Comparison of ENCODE assay signal across 10 cellular contexts in the genomic region with DNA sequence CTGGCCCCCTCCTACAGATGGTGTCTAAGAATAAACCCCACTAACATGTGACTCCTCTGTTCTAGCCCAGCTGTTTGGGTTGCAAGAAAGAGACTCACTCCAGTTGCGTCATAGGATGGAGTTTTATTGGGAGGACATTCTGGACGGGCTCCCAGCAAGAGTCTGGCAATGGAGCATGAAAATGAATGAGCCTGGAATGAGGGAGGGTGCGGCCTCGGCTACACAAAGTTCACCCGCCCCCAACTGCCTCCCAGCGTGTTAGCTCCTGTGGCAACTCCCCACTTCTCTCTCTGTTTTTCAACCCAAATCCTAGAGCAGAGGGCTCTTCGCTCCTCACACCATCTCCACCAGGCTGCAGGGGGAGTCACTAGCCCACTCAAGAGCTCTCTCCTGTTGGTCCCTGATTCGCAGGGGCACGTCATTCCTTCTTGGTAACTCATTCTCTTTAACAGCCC. TPM values are rescaled to one million over a fixed set of nuclear protein-coding genes. Genes with fewer than 3 reads are reported as not detected.
DNase-seq lines count a peak whose midpoint lies in the region; TF ChIP-seq lines count a peak whose summit lies in the region.
"Had no signal": no experiment of that assay in that cellular context is flagged by ENCODE, and none has a peak within 500 bp of the region (broad histone marks: within the 10 kb centered on the region; RNA-seq: fewer than 3 reads in every experiment).

No MANE protein-coding gene starts in this region.

- peak overlapping the region; percentile 45 for H3K9ac ChIP-seq in GM23248

- no peaks in the 10 kb centered on the region for H3K27me3 ChIP-seq in GM23248 (replicated peaks; ENCODE audit: insufficient read depth)
- no peaks in the 10 kb centered on the region for H3K27me3 ChIP-seq in ascending aorta

- no peaks in the 10 kb centered on the region for H4K20me1 ChIP-seq in GM23248 (ENCODE audit: insufficient read depth)

- no peaks in the 10 kb centered on the region for H3K36me3 Mint-ChIP-seq in activated CD4-positive, alpha-beta T cell treated with anti-CD3 and anti-CD28 coated beads, Interleukin-2, amount 10 ng/mL, durations not matched to agents 7 days and 5 days (ENCODE audit: low read depth)

- no peak for TF ChIP-seq CTCF in ascending aorta (IDR thresholded peaks at IDR 0.05)

- WGBS in GM23248 (ENCODE audit: low coverage in 1 of 2, low lambda C conversion rate in 2 of 2, missing lambda C conversion rate in 2 of 2), 2 experiments: 1 to 6% methylated on average over 9 of the region's 9 CpGs

- H3K4me3 ChIP-seq in GM23248 (peak overlapping the region; percentile 45), ascending aorta (peak overlapping the region in 1 of 2 donors; percentile 4), skeletal muscle cell (ENCODE audit: low read depth, low read length) (no peak overlapping the region)

- no peaks in the 10 kb centered on the region for H3K4me1 Mint-ChIP-seq in activated CD4-positive, alpha-beta T cell treated with anti-CD3 and anti-CD28 coated beads, Interleukin-2, amount 10 ng/mL, durations not matched to agents 7 days and 5 days

- CTCF ChIA-PET in activated CD4-positive, alpha-beta T cell treated with anti-CD3 and anti-CD28 coated beads, Interleukin-2, amount 10 ng/mL, durations not matched to agents 7 days and 5 days (lab: Charles Lee): no interaction called here

- peak overlapping the region; percentile 78 for H3K27ac ChIP-seq in GM23248
- peak overlapping the region; percentile 77 to 85 for H3K27ac ChIP-seq in ascending aorta

- H3K27ac Mint-ChIP-seq in activated CD4-positive, alpha-beta T cell treated with anti-CD3 and anti-CD28 coated beads, Interleukin-2, amount 10 ng/mL, durations not matched to agents 7 days and 5 days: no peak overlapping the region

- H3K27me3 Mint-ChIP-seq in activated CD4-positive, alpha-beta T cell treated with anti-CD3 and anti-CD28 coated beads, Interleukin-2, amount 10 ng/mL, durations not matched to agents 7 days and 5 days: peaks cover 33% of the 10 kb centered on the region

- no peaks in the 10 kb centered on the region for H3K36me3 ChIP-seq in GM23248 (ENCODE audit: low read depth)
- no peaks in the 10 kb centered on the region for H3K36me3 ChIP-seq in ascending aorta

- peak; percentile 97 for DNase-seq in GM23248
- DNase-seq in ascending aorta (ENCODE audit: low spot score in 2 of 2): peak; percentile 49 to 93
- DNase-seq in hepatic stellate cell (ENCODE audit: low spot score): peak; percentile 87
- peak; percentile 84 for DNase-seq in skeletal muscle cell (ENCODE audit: low read depth)
- no peak for DNase-seq in RKO (ENCODE audit: low spot score)
- DNase-seq in DMS153 (lab: John Stamatoyannopoulos, UW): no peak
- DNase-seq in NOMO-1 treated with DMSO at 0.1 percent for 48 hours (lab: John Stamatoyannopoulos, UW; ENCODE audit: unreplicated experiment): no peak
- no peak for DNase-seq in activated CD4-positive, alpha-beta T cell treated with anti-CD3 and anti-CD28 coated beads, Interleukin-2, amount 10 ng/mL, durations not matched to agents 7 days and 5 days
- DNase-seq: activated CD8-positive, alpha-beta memory T cell treated with anti-CD3 and anti-CD28 coated beads, Interleukin-2, amount 50 U/mL, for 4 hours had no signal

- no peaks in the 10 kb centered on the region for H3K9me2 ChIP-seq in GM23248 (ENCODE audit: insufficient read depth)

- H3K9me3 ChIP-seq in GM23248 (ENCODE audit: low read depth): no peaks in the 10 kb centered on the region
- no peaks in the 10 kb centered on the region for H3K9me3 ChIP-seq in ascending aorta

- in situ Hi-C loops in GM23248 (cut with MboI): no loop called here

- H2AFZ ChIP-seq in GM23248: peak overlapping the region; percentile 76

- intact Hi-C loops in ascending aorta (cut with DNase I): loop anchor here (1.0 to 10.0 kb wide), 4 partner anchors 20 to 398 kb away; partner anchors contain the start of genes ATRN and RNF24

- H3K4me3 Mint-ChIP-seq in activated CD4-positive, alpha-beta T cell treated with anti-CD3 and anti-CD28 coated beads, Interleukin-2, amount 10 ng/mL, durations not matched to agents 7 days and 5 days: no peak overlapping the region
- H3K4me3 Mint-ChIP-seq: neural crest cell had no signal

- H3K4me2 ChIP-seq in GM23248 (ENCODE audit: unreplicated experiment): peak overlapping the region; percentile 81

- no peaks in the 10 kb centered on the region for H3K79me2 ChIP-seq in GM23248 (ENCODE audit: insufficient read depth)

- no peaks in the 10 kb centered on the region for H3K9me3 Mint-ChIP-seq in activated CD4-positive, alpha-beta T cell treated with anti-CD3 and anti-CD28 coated beads, Interleukin-2, amount 10 ng/mL, durations not matched to agents 7 days and 5 days
- H3K9me3 Mint-ChIP-seq: neural crest cell had no signal

- H3K4me1 ChIP-seq in GM23248 (ENCODE audit: insufficient read depth) (peaks cover 17% of the 10 kb centered on the region), ascending aorta (peaks cover 8 to 16% of the 10 kb centered on the region in 2 donors)

- POLR2A ChIA-PET in activated CD4-positive, alpha-beta T cell treated with anti-CD3 and anti-CD28 coated beads, Interleukin-2, amount 10 ng/mL, durations not matched to agents 7 days and 5 days (lab: Charles Lee): no interaction called here

- peaks cover 10% of the 10 kb centered on the region for H3F3A ChIP-seq in GM23248 (ENCODE audit: insufficient read depth)

RNA-seq across cellular contexts. Expression of gene ADAM33, which starts 5.1 kb away (rescaled TPM):
- total RNA-seq in GM23248 (2014; rRNA removed; shearing (Covaris generic)): 53.1 and 57.9 TPM in 2 replicates
- 17.4 and 22.6 TPM in 2 replicates for polyA plus RNA-seq in GM23248 (2016; fragmentation: Nextera tagmentation; extraction: Ambion mirVana)
- 234 TPM for total RNA-seq in ascending aorta
- not detected for total RNA-seq in activated CD4-positive, alpha-beta T cell treated with anti-CD3 and anti-CD28 coated beads, Interleukin-2, amount 10 ng/mL, durations not matched to agents 7 days and 5 days

RNA-seq across cellular contexts. Expression of gene GFRA4, which starts 23.7 kb away (rescaled TPM):
- total RNA-seq in GM23248 (2014; rRNA removed; shearing (Covaris generic)): not detected in 2 replicates
- polyA plus RNA-seq in GM23248 (2016; fragmentation: Nextera tagmentation; extraction: Ambion mirVana): not detected in 2 replicates
- total RNA-seq in ascending aorta: not detected
- not detected for total RNA-seq in activated CD4-positive, alpha-beta T cell treated with anti-CD3 and anti-CD28 coated beads, Interleukin-2, amount 10 ng/mL, durations not matched to agents 7 days and 5 days
- total RNA-seq: neural crest cell had no signal

RNA-seq across cellular contexts. Expression of gene SIGLEC1, which starts 25.5 kb away (rescaled TPM):
- not detected in 2 replicates for total RNA-seq in GM23248 (2014; rRNA removed; shearing (Covaris generic))
- not detected in 2 replicates for polyA plus RNA-seq in GM23248 (2016; fragmentation: Nextera tagmentation; extraction: Ambion mirVana)
- 23.2 TPM for total RNA-seq in ascending aorta
- total RNA-seq in activated CD4-positive, alpha-beta T cell treated with anti-CD3 and anti-CD28 coated beads, Interleukin-2, amount 10 ng/mL, durations not matched to agents 7 days and 5 days: not detected
- total RNA-seq: neural crest cell had no signal

RNA-seq across cellular contexts. Expression of gene HSPA12B, which starts 45.6 kb away (rescaled TPM):
- total RNA-seq in GM23248 (2014; rRNA removed; shearing (Covaris generic)): not detected in 2 replicates
- polyA plus RNA-seq in GM23248 (2016; fragmentation: Nextera tagmentation; extraction: Ambion mirVana): 0.06 and 0.11 TPM in 2 replicates
- total RNA-seq in ascending aorta: 64.8 TPM
- not detected for total RNA-seq in activated CD4-positive, alpha-beta T cell treated with anti-CD3 and anti-CD28 coated beads, Interleukin-2, amount 10 ng/mL, durations not matched to agents 7 days and 5 days

Comparison
In these comparisons a context has a peak if more than half of its experiments do, and no peak if none do; other contexts are left out.
1. DNase-seq: peak in GM23248 (single experiment), ascending aorta (2 of 2), hepatic stellate cell (single experiment) and skeletal muscle cell (single experiment); none in RKO (single experiment), DMS153 (single experiment), NOMO-1 treated with DMSO at 0.1 percent for 48 hours (single experiment) and activated CD4-positive, alpha-beta T cell treated with anti-CD3 and anti-CD28 coated beads, Interleukin-2, amount 10 ng/mL, durations not matched to agents 7 days and 5 days (single experiment).
2. RNA of gene ADAM33, which starts 5.1 kb away (total RNA-seq): 234 TPM in ascending aorta (single experiment) and 53.1 to 57.9 TPM in GM23248; not detected in activated CD4-positive, alpha-beta T cell treated with anti-CD3 and anti-CD28 coated beads, Interleukin-2, amount 10 ng/mL, durations not matched to agents 7 days and 5 days; every median in the first group is over 10 times any median in the second.
3. RNA of gene SIGLEC1, which starts 25.5 kb away (total RNA-seq): 23.2 TPM in ascending aorta (single experiment); not detected in GM23248 and not detected in activated CD4-positive, alpha-beta T cell treated with anti-CD3 and anti-CD28 coated beads, Interleukin-2, amount 10 ng/mL, durations not matched to agents 7 days and 5 days; every median in the first group is over 10 times any median in the second.